9 cellular contexts compared by ENCODE assay signal in genomic region chr1:77888429-77889239, GRCh38. TPM values are rescaled to one million over a fixed set of nuclear protein-coding genes. Genes with fewer than 3 reads are reported as not detected.
DNase-seq lines count a peak whose midpoint lies in the region; ATAC-seq and TF ChIP-seq lines count a peak whose summit lies in the region.
"Had no signal": no experiment of that assay in that cellular context is flagged by ENCODE, and none has a peak within 500 bp of the region (broad histone marks: within the 10 kb centered on the region; RNA-seq: fewer than 3 reads in every experiment).

TSS of gene NEXN (plus strand) at chr1:77888624. CDS start at chr1:77916107, 27,483 bp downstream.

- H3K9ac ChIP-seq in PC-3 (ENCODE audit: low read length): peak within 1 kb of the TSS; percentile 66

- ATAC-seq in HG02623 (IDR thresholded peaks at IDR 0.05; ENCODE audit: unreplicated experiment): peak; percentile 57
- ATAC-seq in PC-3: peak; percentile 56

- H4K20me1 ChIP-seq in PC-3 (ENCODE audit: low read length): no peaks in the 10 kb centered on the region

- H3K4me1 ChIP-seq in PC-3 (ENCODE audit: insufficient read depth, low read length): peaks cover 22% of the 10 kb centered on the region

- H3F3A ChIP-seq in PC-3 (ENCODE audit: low read length, unreplicated experiment): no peaks in the 10 kb centered on the region

- H3K4me3 ChIP-seq in PC-3 (ENCODE audit: low read length) (peak within 1 kb of the TSS; percentile 93), astrocyte of the spinal cord (ENCODE audit: low read depth, low read length) (peak within 1 kb of the TSS; percentile 80)

- H3K9me2 ChIP-seq in PC-3 (replicated peaks; ENCODE audit: low read length): no peaks in the 10 kb centered on the region

- DNase-seq in NCI-H1417 (lab: John Stamatoyannopoulos, UW): peak in 2 of 3 experiments; percentile 65
- DNase-seq in NCI-H1417 treated with DMSO at 0.1 percent for 48 hours (lab: John Stamatoyannopoulos, UW): no peak
- DNase-seq in PC-3: peak; percentile 48
- DNase-seq in astrocyte of the spinal cord (ENCODE audit: low read depth, low spot score): peak; percentile 89
- peak; percentile 77 for DNase-seq in hepatic stellate cell (ENCODE audit: low spot score)
- DNase-seq in posterior vena cava (ENCODE audit: low spot score): peak; percentile 94
- DNase-seq in effector CD8-positive, alpha-beta T cell (lab: John Stamatoyannopoulos, UW): no peak

- peak within 1 kb of the TSS; percentile 88 for H3K4me2 ChIP-seq in PC-3 (ENCODE audit: low read length)

- intact Hi-C loops in PC-3 (cut with micrococcal nuclease): loop anchor here (5.0 kb wide), 2 partner anchors 56 to 206 kb away; partner anchors contain the start of gene ZZZ3
- intact Hi-C loops in posterior vena cava (cut with DNase I): loop anchor here in 1 of 2 donors (5.0 kb wide), 1 partner anchor 56 kb away; no protein-coding TSS in a partner anchor

- no peaks in the 10 kb centered on the region for H3K36me3 ChIP-seq in PC-3 (ENCODE audit: low read depth, low read length)

- H3K79me2 ChIP-seq in PC-3 (ENCODE audit: low read length): peaks cover 52% of the 10 kb centered on the region

- POLR2A ChIA-PET in PC-3 (lab: Charles Lee; ENCODE audit: unreplicated experiment): interaction anchor here (0.5 kb wide), 1 partner anchor 11 kb away, joined by 3 read pairs; no protein-coding TSS in a partner anchor

- H3K27ac ChIP-seq in PC-3 (ENCODE audit: low read length): peak within 1 kb of the TSS; percentile 72
- H3K27ac ChIP-seq: C4-2B had no signal

- TF ChIP-seq CTCF in PC-3 (conservative IDR thresholded peaks at IDR 0.05; ENCODE audit: low read depth, low read length) (no peak), astrocyte of the spinal cord (IDR thresholded peaks at IDR 0.05; ENCODE audit: low read depth, low read length) (no peak)

- BruUV-seq in PC-3 (replicated peaks; lab: Mats Ljungman, UMichigan): no TSS peak

- peak within 1 kb of the TSS; percentile 92 for H2AFZ ChIP-seq in PC-3 (ENCODE audit: low read length)

- H3K9me3 ChIP-seq in PC-3 (ENCODE audit: low read length): no peaks in the 10 kb centered on the region

- in situ Hi-C loops in astrocyte of the spinal cord (cut with HindIII; ENCODE audit: low sequenced_read_pairs): no loop called here

- CTCF ChIA-PET in PC-3 (lab: Charles Lee): interaction anchor here (0.7 kb wide), 1 partner anchor 131 kb away, joined by 3 read pairs; no protein-coding TSS in a partner anchor

- no peaks in the 10 kb centered on the region for H3K27me3 ChIP-seq in PC-3 (ENCODE audit: low read length)

RNA-seq across cellular contexts. Expression of gene NEXN, which starts in this region (rescaled TPM):
- total RNA-seq in PC-3 (2014; rRNA removed) (3.1 and 3.5 TPM in 2 replicates), posterior vena cava (100 to 1,000 TPM; 111 to 202 TPM)

Comparison
In these comparisons a context has a peak if more than half of its experiments do, and no peak if none do; other contexts are left out.
1. RNA of gene NEXN (total RNA-seq): 111 to 202 TPM in posterior vena cava; 3.1 to 3.5 TPM in PC-3; every median in the first group is over 10 times any median in the second.
2. DNase-seq: peak in NCI-H1417 (2 of 3), PC-3 (single experiment), astrocyte of the spinal cord (single experiment), hepatic stellate cell (single experiment) and posterior vena cava (single experiment); none in NCI-H1417 treated with DMSO at 0.1 percent for 48 hours (single experiment) and effector CD8-positive, alpha-beta T cell (single experiment).